8 cellular contexts compared by ENCODE assay signal in genomic region chr18:59038295-59039039, GRCh38.
"Had no signal": no experiment of that assay in that cellular context is flagged by ENCODE, and none has a peak within 500 bp of the region (broad histone marks: within the 10 kb centered on the region; RNA-seq: fewer than 3 reads in every experiment).

No MANE protein-coding gene starts in this region.

- H3K9me3 Mint-ChIP-seq: brain had no signal

- H3K36me3 Mint-ChIP-seq: brain had no signal

- H3K27me3 ChIP-seq: sigmoid colon, vagina had no signal

- H3K4me3 ChIP-seq: sigmoid colon, vagina had no signal

- H3K36me3 ChIP-seq: sigmoid colon, vagina had no signal

- H3K27ac ChIP-seq: sigmoid colon, vagina had no signal

- H3K4me3 Mint-ChIP-seq: brain had no signal

- DNase-seq: activated CD4-positive, alpha-beta T cell treated with anti-CD3 and anti-CD28 coated beads, Interleukin-2, amount 50 U/mL, for 48 hours; activated naive CD4-positive, alpha-beta T cell treated with Interleukin-2 at 50 U/mL for 16 hours; amniotic stem cell; effector memory CD4-positive, alpha-beta T cell; sigmoid colon; stimulated activated CD4-positive, alpha-beta T cell treated with anti-CD3 and anti-CD28 coated beads, Interleukin-2, amount 100 ng/mL, for 24 hours had no signal

- H3K9me3 ChIP-seq: sigmoid colon, vagina had no signal
